ENCODE assay signal across 8 cellular contexts in the genomic region with DNA sequence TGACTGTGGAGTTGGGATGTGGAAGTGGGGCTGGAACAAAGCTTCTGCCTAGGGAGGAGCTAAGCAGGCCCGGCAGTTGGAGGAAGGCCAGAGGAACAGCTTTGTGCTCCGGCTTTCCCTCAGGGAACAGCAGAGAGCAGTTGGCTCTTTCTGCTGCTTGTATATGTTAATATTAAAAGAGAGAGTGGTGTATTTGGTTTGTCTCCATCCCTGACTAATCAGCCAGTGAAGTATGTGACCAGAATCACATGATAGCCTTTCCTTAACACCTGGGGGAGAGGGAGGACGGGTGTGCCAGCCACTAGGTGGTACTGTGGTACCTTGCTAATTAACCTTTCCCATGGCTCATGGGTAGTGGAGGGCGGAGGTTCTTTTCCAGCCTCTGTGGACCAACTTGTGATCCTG. TPM values are rescaled to one million over a fixed set of nuclear protein-coding genes. Genes with fewer than 3 reads are reported as not detected.
DNase-seq lines count a peak whose midpoint lies in the region; ATAC-seq and TF ChIP-seq lines count a peak whose summit lies in the region.

No MANE protein-coding gene starts in this region.

- H3K27ac Mint-ChIP-seq in CD8-positive, alpha-beta memory T cell, result peak overlapping the region in 1 of 8 donors; percentile 22

- no TSS peak for BruUV-seq in Panc1 (replicated peaks; lab: Mats Ljungman, UMichigan)

- no peaks in the 10 kb centered on the region for H3K9me3 ChIP-seq in CD8-positive, alpha-beta memory T cell (ENCODE audit: low read length)
- H3K9me3 ChIP-seq in Panc1 (ENCODE audit: control insufficient read depth, insufficient read depth, low read depth, low read length) (no peaks in the 10 kb centered on the region), body of pancreas (no peaks in the 10 kb centered on the region), upper lobe of left lung (no peaks in the 10 kb centered on the region)

- CTCF ChIA-PET in CD8-positive, alpha-beta memory T cell (lab: Charles Lee), result interaction anchor here (0.7 to 3.8 kb wide), 8 partner anchors 10 to 107 kb away, joined by 3 to 15 read pairs (median 4); partner anchors contain the start of genes EEF1AKMT4 and EIF2B5
- CTCF ChIA-PET in Panc1 (lab: Charles Lee), result interaction anchor here (0.7 kb wide), 1 partner anchor 105 kb away, joined by 4 read pairs; the partner anchor contains the start of gene EEF1AKMT4

- no peaks in the 10 kb centered on the region for H3K4me1 ChIP-seq in CD8-positive, alpha-beta memory T cell (ENCODE audit: insufficient read depth, low read length)
- H3K4me1 ChIP-seq in Panc1 (ENCODE audit: control insufficient read depth, insufficient read depth, low read length) (no peaks in the 10 kb centered on the region), body of pancreas (peaks cover 11% of the 10 kb centered on the region), upper lobe of left lung (no peaks in the 10 kb centered on the region)

- intact Hi-C loops in Panc1 (cut with micrococcal nuclease; ENCODE audit: unreplicated experiment), result loop anchor here (5.0 to 10.0 kb wide), 2 partner anchors 97 to 140 kb away; no protein-coding TSS in a partner anchor
- intact Hi-C loops in body of pancreas (cut with DNase I), result no loop called here

- 21 to 28% methylated on average over 3 to 4 of the region's 4 CpGs for WGBS in body of pancreas, 2 donors
- 47 to 55% methylated on average over 3 to 4 of the region's 4 CpGs for WGBS in upper lobe of left lung, 2 donors

- no peaks in the 10 kb centered on the region for H3K9me3 Mint-ChIP-seq in CD8-positive, alpha-beta memory T cell

- DNase-seq in CD8-positive, alpha-beta memory T cell, result peak in 3 of 5 donors; percentile 21 to 58 (median 31)
- DNase-seq in HK-2 (ENCODE audit: unreplicated experiment), result peak; percentile 75
- no peak for DNase-seq in Panc1 (ENCODE audit: low read depth, low spot score)
- DNase-seq in body of pancreas, result peak; percentile 66 to 78 (median 73)
- peak; percentile 89 for DNase-seq in kidney tubule cell (ENCODE audit: low spot score)
- DNase-seq in upper lobe of left lung, result peak in 1 of 2 donors; percentile 64

- peaks cover 0 to 2% (median under 1%) of the 10 kb centered on the region in 3 donors for H3K4me1 Mint-ChIP-seq in CD8-positive, alpha-beta memory T cell

- no peak overlapping the region for H3K4me3 Mint-ChIP-seq in CD8-positive, alpha-beta memory T cell

- H3K27me3 ChIP-seq in CD8-positive, alpha-beta memory T cell (ENCODE audit: insufficient read depth, low read length, poor library complexity, severe bottlenecking), result no peaks in the 10 kb centered on the region
- H3K27me3 ChIP-seq in Panc1 (ENCODE audit: control insufficient read depth, insufficient read depth, low read length) (no peaks in the 10 kb centered on the region), body of pancreas (no peaks in the 10 kb centered on the region), upper lobe of left lung (no peaks in the 10 kb centered on the region)

- no peak for TF ChIP-seq EP300 in upper lobe of left lung (IDR thresholded peaks at IDR 0.05)

- peaks cover 38% of the 10 kb centered on the region for H3K36me3 ChIP-seq in CD8-positive, alpha-beta memory T cell (ENCODE audit: insufficient read depth, low read length)
- H3K36me3 ChIP-seq in Panc1 (ENCODE audit: control insufficient read depth, insufficient read depth, low read length) (peaks cover 18% of the 10 kb centered on the region), body of pancreas (replicated peaks in 1 of 2; ENCODE audit: insufficient read depth in 1 of 2, low read depth in 2 of 2) (peaks cover 10 to 34% of the 10 kb centered on the region in 2 donors), upper lobe of left lung (peaks cover 28 to 67% (median 61%) of the 10 kb centered on the region in 4 donors)

- TF ChIP-seq CTCF in Panc1 (IDR thresholded peaks at IDR 0.05), result peak; percentile 78
- peak; percentile 17 to 77 (median 64) for TF ChIP-seq CTCF in body of pancreas (IDR thresholded peaks at IDR 0.05)
- TF ChIP-seq CTCF in upper lobe of left lung (IDR thresholded peaks at IDR 0.05), result peak in 3 of 6 experiments; percentile 39 to 54 (median 49)

- POLR2A ChIA-PET in CD8-positive, alpha-beta memory T cell (lab: Charles Lee), result interaction anchor here (1.6 to 1.8 kb wide), 2 partner anchors 10 to 11 kb away, joined by 3 to 6 read pairs; partner anchors contain the start of gene EIF2B5
- POLR2A ChIA-PET in Panc1 (lab: Charles Lee), result no interaction called here

- TF ChIP-seq POLR2A in body of pancreas (IDR thresholded peaks at IDR 0.05) (no peak), upper lobe of left lung (IDR thresholded peaks at IDR 0.05) (no peak)

- H3K27me3 Mint-ChIP-seq in CD8-positive, alpha-beta memory T cell, result no peaks in the 10 kb centered on the region

- H3K36me3 Mint-ChIP-seq in CD8-positive, alpha-beta memory T cell, result peaks cover 7 to 62% (median 13%) of the 10 kb centered on the region in 3 donors

- no peak overlapping the region for H3K27ac ChIP-seq in CD8-positive, alpha-beta memory T cell (ENCODE audit: low read depth, low read length)
- H3K27ac ChIP-seq in Panc1 (ENCODE audit: low read length) (no peak overlapping the region), body of pancreas (peak overlapping the region in 1 of 4 donors; percentile 4), upper lobe of left lung (no peak overlapping the region)

- H3K4me3 ChIP-seq in CD8-positive, alpha-beta memory T cell (ENCODE audit: low read length), result no peak overlapping the region
- H3K4me3 ChIP-seq in Panc1 (ENCODE audit: low read depth in 2 of 2, low read length in 2 of 2) (no peak overlapping the region), body of pancreas (no peak overlapping the region), upper lobe of left lung (no peak overlapping the region)

- in situ Hi-C loops in Panc1 (cut with HindIII; ENCODE audit: low pct_unique_long_range_greater_than_20kb, low sequenced_read_pairs), result no loop called here

- peak; percentile 81 for ATAC-seq in Panc1
- ATAC-seq in body of pancreas, result peak; percentile 93
- peak; percentile 51 to 81 for ATAC-seq in upper lobe of left lung (ENCODE audit: low FRiP score in 2 of 2)
- ATAC-seq in GM21737 (IDR thresholded peaks at IDR 0.05; ENCODE audit: unreplicated experiment), result no peak
- no peak for ATAC-seq in GM19324 (IDR thresholded peaks at IDR 0.05; ENCODE audit: low FRiP score, unreplicated experiment)

RNA-seq across cellular contexts. Expression of gene EIF2B5, which starts 10.0 kb away (rescaled TPM):
- 10 to 100 TPM; 74.8 to 83.9 TPM for total RNA-seq in CD8-positive, alpha-beta memory T cell
- polyA plus RNA-seq in CD8-positive, alpha-beta memory T cell, result 51.6 TPM
- total RNA-seq in Panc1 (2021; ENCODE audit: unreplicated experiment), result 60.2 TPM
- 47.6 TPM for polyA plus RNA-seq in Panc1 (2012; ENCODE audit: insufficient read length)
- 10 to 100 TPM in 1 of 2 donors, 1 to 10 TPM in 1; 9.9 to 21.8 TPM for total RNA-seq in body of pancreas
- 10 to 100 TPM; 31.4 to 37.6 (median 34.2) TPM for total RNA-seq in upper lobe of left lung

RNA-seq across cellular contexts. Expression of gene DVL3, which starts 10.1 kb away (rescaled TPM):
- 10 to 100 TPM; 38.5 to 44.0 TPM for total RNA-seq in CD8-positive, alpha-beta memory T cell
- 15.4 TPM for polyA plus RNA-seq in CD8-positive, alpha-beta memory T cell
- total RNA-seq in Panc1 (2021; ENCODE audit: unreplicated experiment) (97.2 TPM), body of pancreas (10 to 100 TPM; 40.0 to 53.4 TPM), upper lobe of left lung (100 to 1,000 TPM in 1 of 6 donors, 10 to 100 TPM in 5; 36.5 to 106 (median 62.8) TPM)
- 94.3 TPM for polyA plus RNA-seq in Panc1 (2012; ENCODE audit: insufficient read length)

RNA-seq across cellular contexts. Expression of gene AP2M1, which starts 29.5 kb away (rescaled TPM):
- total RNA-seq in CD8-positive, alpha-beta memory T cell, result 100 to 1,000 TPM; 268 to 270 TPM
- polyA plus RNA-seq in CD8-positive, alpha-beta memory T cell, result 265 TPM
- total RNA-seq in Panc1 (2021; ENCODE audit: unreplicated experiment) (335 TPM), body of pancreas (10 to 100 TPM; 53.4 to 70.9 TPM), upper lobe of left lung (100 to 1,000 TPM; 132 to 280 (median 198) TPM)
- 391 TPM for polyA plus RNA-seq in Panc1 (2012; ENCODE audit: insufficient read length)

RNA-seq across cellular contexts. Expression of gene ABCF3, which starts 40.9 kb away (rescaled TPM):
- total RNA-seq in CD8-positive, alpha-beta memory T cell, result 10 to 100 TPM; 70.8 to 70.9 TPM
- polyA plus RNA-seq in CD8-positive, alpha-beta memory T cell, result 54.5 TPM
- total RNA-seq in Panc1 (2021; ENCODE audit: unreplicated experiment) (101 TPM), body of pancreas (10 to 100 TPM; 41.8 to 46.1 TPM), upper lobe of left lung (100 to 1,000 TPM in 1 of 6 donors, 10 to 100 TPM in 5; 52.6 to 184 (median 73.1) TPM)
- 94.9 TPM for polyA plus RNA-seq in Panc1 (2012; ENCODE audit: insufficient read length)

RNA-seq across cellular contexts. Expression of gene HTR3E, which starts 48.3 kb away (rescaled TPM):
- total RNA-seq in CD8-positive, alpha-beta memory T cell, result not detected
- not detected for polyA plus RNA-seq in CD8-positive, alpha-beta memory T cell
- total RNA-seq in Panc1 (2021; ENCODE audit: unreplicated experiment) (not detected), body of pancreas (not detected), upper lobe of left lung (not detected)
- not detected for polyA plus RNA-seq in Panc1 (2012; ENCODE audit: insufficient read length)

Comparison
In these comparisons a context has a peak if more than half of its experiments do, and no peak if none do; other contexts are left out.
1. ATAC-seq: peak in Panc1 (single experiment), body of pancreas (single experiment) and upper lobe of left lung (2 of 2); none in GM21737 (single experiment) and GM19324 (single experiment).